In genomic region chr12:56014205-56014604, GRCh38 we compare ENCODE assay signal across 12 cellular contexts. TPM values are rescaled to one million over a fixed set of nuclear protein-coding genes. Genes with fewer than 3 reads are reported as not detected.
A peak's percentile ranks its signal among the peaks of the same experiment; 100 is the strongest.
DNase-seq lines count a peak whose midpoint lies in the region; ATAC-seq and TF ChIP-seq lines count a peak whose summit lies in the region.
"Had no signal": no experiment of that assay in that cellular context is flagged by ENCODE, and none has a peak within 500 bp of the region (broad histone marks: within the 10 kb centered on the region; RNA-seq: fewer than 3 reads in every experiment).

No MANE protein-coding gene starts in this region.

- no peak overlapping the region for H3K4ac ChIP-seq in trophoblast cell (ENCODE audit: low read depth, low read length)

- H2BK120ac ChIP-seq in trophoblast cell (ENCODE audit: insufficient read depth, low read length, poor library complexity): no peak overlapping the region

- H3K79me1 ChIP-seq in trophoblast cell (ENCODE audit: low read length): peaks cover 12% of the 10 kb centered on the region

- TF ChIP-seq RAD21 in Ishikawa (IDR thresholded peaks at IDR 0.05; ENCODE audit: low read depth): no peak

- no peak overlapping the region for H2BK5ac ChIP-seq in trophoblast cell (ENCODE audit: low read depth, low read length, poor library complexity)

- peak; percentile 49 for ATAC-seq in lung (ENCODE audit: insufficient read depth, low FRiP score)
- ATAC-seq: activated T-cell treated with anti-CD3 and anti-CD28 coated beads, Interleukin-2, amount 50 U/mL, for 4 hours; stimulated activated naive B cell treated with anti-CD40 and anti-IgM and Interleukin-4, amounts not matched to agents 10 μg/mL and 1 μg/mL and 100 μg/mL, for 72 hours had no signal

- no peaks in the 10 kb centered on the region for H3K27me3 Mint-ChIP-seq in activated CD4-positive, alpha-beta memory T cell treated with anti-CD3 and anti-CD28 coated beads for 36 hours
- H3K27me3 Mint-ChIP-seq: stimulated activated naive B cell treated with anti-CD40 and anti-IgM and Interleukin-4, amounts not matched to agents 10 μg/mL and 1 μg/mL and 100 μg/mL, for 72 hours had no signal

- peaks cover 15% of the 10 kb centered on the region for H3K4me1 Mint-ChIP-seq in activated CD4-positive, alpha-beta memory T cell treated with anti-CD3 and anti-CD28 coated beads for 36 hours (ENCODE audit: low read depth)

- H4K91ac ChIP-seq in trophoblast cell (ENCODE audit: low read depth, low read length): no peak overlapping the region

- no peak overlapping the region for H3K27ac Mint-ChIP-seq in activated CD4-positive, alpha-beta memory T cell treated with anti-CD3 and anti-CD28 coated beads for 36 hours
- H3K27ac Mint-ChIP-seq: stimulated activated naive B cell treated with anti-CD40 and anti-IgM and Interleukin-4, amounts not matched to agents 10 μg/mL and 1 μg/mL and 100 μg/mL, for 72 hours had no signal

- no peak overlapping the region for H3K4me2 ChIP-seq in trophoblast cell (ENCODE audit: low read length)

- CTCF ChIA-PET in activated CD4-positive, alpha-beta memory T cell treated with anti-CD3 and anti-CD28 coated beads for 36 hours (lab: Charles Lee): interaction anchor here (0.7 to 1.1 kb wide), 2 partner anchors 15 to 68 kb away, joined by 3 read pairs; no protein-coding TSS in a partner anchor

- H3K18ac ChIP-seq in trophoblast cell (ENCODE audit: low read length): no peak overlapping the region

- no peaks in the 10 kb centered on the region for H3K9me3 Mint-ChIP-seq in activated CD4-positive, alpha-beta memory T cell treated with anti-CD3 and anti-CD28 coated beads for 36 hours
- H3K9me3 Mint-ChIP-seq: activated T-cell treated with anti-CD3 and anti-CD28 coated beads, Interleukin-2, amount 50 U/mL, for 4 hours; stimulated activated naive B cell treated with anti-CD40 and anti-IgM and Interleukin-4, amounts not matched to agents 10 μg/mL and 1 μg/mL and 100 μg/mL, for 72 hours had no signal

- TF ChIP-seq CTCF in VCaP (conservative IDR thresholded peaks at IDR 0.05): no peak
- no peak for TF ChIP-seq CTCF in lung (IDR thresholded peaks at IDR 0.05; ENCODE audit: control extremely low read depth, extremely low read depth)

- no peaks in the 10 kb centered on the region for H3K4me1 ChIP-seq in lung (ENCODE audit: control insufficient read depth in 2 of 2, insufficient read depth in 2 of 2, low read length in 2 of 2)
- H3K4me1 ChIP-seq in trophoblast cell (ENCODE audit: control insufficient read depth in 1 of 2, insufficient read depth in 2 of 2, low read length in 2 of 2): peaks cover 11 to 22% of the 10 kb centered on the region in 2 experiments
- H3K4me1 ChIP-seq: sigmoid colon had no signal

- H3K9me3 ChIP-seq in lung (ENCODE audit: control insufficient read depth in 2 of 2, insufficient read depth in 1 of 2, low read length in 1 of 2): no peaks in the 10 kb centered on the region
- H3K9me3 ChIP-seq in trophoblast cell (ENCODE audit: insufficient read depth, low read depth, low read length): no peaks in the 10 kb centered on the region
- H3K9me3 ChIP-seq: sigmoid colon had no signal

- no peak overlapping the region for H2AFZ ChIP-seq in trophoblast cell (ENCODE audit: insufficient read depth, low read length, poor library complexity)

- H3K79me2 ChIP-seq in trophoblast cell (ENCODE audit: control insufficient read depth, insufficient read depth, low read length, poor library complexity): no peaks in the 10 kb centered on the region

- H3K36me3 ChIP-seq in lung (ENCODE audit: control insufficient read depth in 2 of 2, insufficient read depth in 2 of 2, low read length in 2 of 2) (no peaks in the 10 kb centered on the region), trophoblast cell (ENCODE audit: control insufficient read depth in 1 of 2, insufficient read depth in 2 of 2, low read length in 2 of 2) (no peaks in the 10 kb centered on the region)

- H4K8ac ChIP-seq in trophoblast cell (ENCODE audit: low read depth, low read length): no peak overlapping the region

- no peak overlapping the region for H3K9ac ChIP-seq in trophoblast cell (ENCODE audit: low read length)

- H3K14ac ChIP-seq in trophoblast cell (ENCODE audit: low read length): no peak overlapping the region

- no peak overlapping the region for H2BK12ac ChIP-seq in trophoblast cell (ENCODE audit: low read length)

- no peak overlapping the region for H3K4me3 ChIP-seq in lung
- H3K4me3 ChIP-seq in trophoblast cell (ENCODE audit: low read depth, low read length): no peak overlapping the region
- H3K4me3 ChIP-seq: sigmoid colon had no signal

- no peaks in the 10 kb centered on the region for H3K36me3 Mint-ChIP-seq in activated CD4-positive, alpha-beta memory T cell treated with anti-CD3 and anti-CD28 coated beads for 36 hours

- 38 to 44% methylated on average over 2 of the region's 2 CpGs for WGBS in lung, 2 donors
- WGBS in trophoblast cell (ENCODE audit: extremely low coverage, insufficient coverage, insufficient read length): no CpG with 5 or more reads among the region's 2 CpGs

- intact Hi-C loops in activated CD4-positive, alpha-beta memory T cell treated with anti-CD3 and anti-CD28 coated beads for 36 hours (cut with micrococcal nuclease): no loop called here

- no peaks in the 10 kb centered on the region for H3K27me3 ChIP-seq in lung (ENCODE audit: control insufficient read depth, insufficient read depth)
- no peaks in the 10 kb centered on the region for H3K27me3 ChIP-seq in trophoblast cell (ENCODE audit: insufficient read depth, low read length)
- H3K27me3 ChIP-seq: sigmoid colon had no signal

- no peak for TF ChIP-seq EP300 in Ishikawa (IDR thresholded peaks at IDR 0.05; ENCODE audit: borderline replicate concordance)

- H4K12ac ChIP-seq in trophoblast cell (ENCODE audit: low read depth, low read length): no peak overlapping the region

- POLR2A ChIA-PET in activated CD4-positive, alpha-beta memory T cell treated with anti-CD3 and anti-CD28 coated beads for 36 hours (lab: Charles Lee): interaction anchor here (1.0 to 1.1 kb wide), 2 partner anchors 27 to 41 kb away, joined by 3 to 4 read pairs; partner anchors contain the start of gene RAB5B

- no peak overlapping the region for H3K23ac ChIP-seq in trophoblast cell (ENCODE audit: low read length)

- H3K27ac ChIP-seq in VCaP (peak overlapping the region; percentile 80), lung (ENCODE audit: low read depth in 1 of 2, low read length in 1 of 2) (peak overlapping the region in 1 of 2 donors; percentile 62), trophoblast cell (ENCODE audit: low read depth, low read length) (no peak overlapping the region)
- H3K27ac ChIP-seq: HL-60, sigmoid colon had no signal

- no peak overlapping the region for H3K4me3 Mint-ChIP-seq in activated CD4-positive, alpha-beta memory T cell treated with anti-CD3 and anti-CD28 coated beads for 36 hours
- H3K4me3 Mint-ChIP-seq: activated T-cell treated with anti-CD3 and anti-CD28 coated beads, Interleukin-2, amount 50 U/mL, for 4 hours; stimulated activated naive B cell treated with anti-CD40 and anti-IgM and Interleukin-4, amounts not matched to agents 10 μg/mL and 1 μg/mL and 100 μg/mL, for 72 hours had no signal

- DNase-seq in lung (ENCODE audit: low spot score): peak; percentile 53
- DNase-seq in trophoblast cell: no peak
- DNase-seq in DMS153 (lab: John Stamatoyannopoulos, UW): no peak
- no peak for DNase-seq in activated CD4-positive, alpha-beta memory T cell treated with anti-CD3 and anti-CD28 coated beads for 36 hours
- DNase-seq: activated T-cell treated with anti-CD3 and anti-CD28 coated beads, Interleukin-2, amount 50 U/mL, for 4 hours; mammary epithelial cell; NCI-H2171; sigmoid colon; stimulated activated naive B cell treated with anti-CD40 and anti-IgM and Interleukin-4, amounts not matched to agents 10 μg/mL and 1 μg/mL and 100 μg/mL, for 72 hours had no signal

- H2AK5ac ChIP-seq in trophoblast cell (ENCODE audit: low read length): no peak overlapping the region

TF ChIP-seq in Ishikawa, 13 proteins besides CTCF, POLR2A, EP300 and RAD21:
- TF ChIP-seq NFIC (IDR thresholded peaks at IDR 0.05): peak; percentile 76
- no peak for TF ChIP-seq CREB1 (IDR thresholded peaks at IDR 0.05; ENCODE audit: low read depth)
- TF ChIP-seq FOXM1 (IDR thresholded peaks at IDR 0.05; ENCODE audit: borderline replicate concordance, low read depth): no peak

RNA-seq across cellular contexts. Expression of gene IKZF4, which starts 6.6 kb away (rescaled TPM):
- 10 to 100 TPM in 1 of 2 donors, 1 to 10 TPM in 1; 7.0 to 10.7 TPM for total RNA-seq in lung
- 1 to 10 TPM; 3.3 to 3.5 TPM for polyA plus RNA-seq in lung
- 5.2 and 5.4 TPM in 2 replicates for polyA plus RNA-seq in trophoblast cell (2013)
- total RNA-seq in activated CD4-positive, alpha-beta memory T cell treated with anti-CD3 and anti-CD28 coated beads for 36 hours: 10 to 100 TPM; 14.4 to 15.1 TPM

RNA-seq across cellular contexts. Expression of gene SUOX, which starts 17.1 kb away (rescaled TPM):
- total RNA-seq in lung: 10 to 100 TPM; 17.7 to 26.2 TPM
- polyA plus RNA-seq in lung: 10 to 100 TPM; 15.1 to 17.1 TPM
- 22.7 and 23.0 TPM in 2 replicates for polyA plus RNA-seq in trophoblast cell (2013)
- total RNA-seq in activated CD4-positive, alpha-beta memory T cell treated with anti-CD3 and anti-CD28 coated beads for 36 hours: 1 to 10 TPM; 2.4 to 2.7 TPM

RNA-seq across cellular contexts. Expression of gene RPS26, which starts 27.5 kb away (rescaled TPM):
- total RNA-seq in lung: 10 to 100 TPM; 53.1 to 94.2 TPM
- polyA plus RNA-seq in lung: 1,000 to 10,000 TPM; 1,088 to 1,477 TPM
- polyA plus RNA-seq in trophoblast cell (2013): 894 and 933 TPM in 2 replicates
- total RNA-seq in activated CD4-positive, alpha-beta memory T cell treated with anti-CD3 and anti-CD28 coated beads for 36 hours: 10 to 100 TPM; 28.1 to 40.7 TPM

RNA-seq across cellular contexts. Expression of gene RAB5B, which starts 40.3 kb away (rescaled TPM):
- total RNA-seq in lung: 100 to 1,000 TPM; 113 to 118 TPM
- 10 to 100 TPM; 64.5 to 70.0 TPM for polyA plus RNA-seq in lung
- 126 and 127 TPM in 2 replicates for polyA plus RNA-seq in trophoblast cell (2013)
- total RNA-seq in activated CD4-positive, alpha-beta memory T cell treated with anti-CD3 and anti-CD28 coated beads for 36 hours: 10 to 100 TPM; 44.8 to 46.4 TPM

RNA-seq across cellular contexts. Expression of gene CDK2, which starts 47.6 kb away (rescaled TPM):
- 10 to 100 TPM; 27.4 to 28.0 TPM for total RNA-seq in lung
- polyA plus RNA-seq in lung: 10 to 100 TPM; 13.0 to 25.5 TPM
- polyA plus RNA-seq in trophoblast cell (2013): 132 and 144 TPM in 2 replicates
- total RNA-seq in activated CD4-positive, alpha-beta memory T cell treated with anti-CD3 and anti-CD28 coated beads for 36 hours: 100 to 1,000 TPM; 121 to 127 TPM

Comparison
In these comparisons a context has a peak if more than half of its experiments do, and no peak if none do; other contexts are left out.
1. RNA of gene SUOX, which starts 17.1 kb away (total RNA-seq): 17.7 to 26.2 TPM in lung; 2.4 to 2.7 TPM in activated CD4-positive, alpha-beta memory T cell treated with anti-CD3 and anti-CD28 coated beads for 36 hours; every median in the first group is over 4 times any median in the second.